In the genomic region with DNA sequence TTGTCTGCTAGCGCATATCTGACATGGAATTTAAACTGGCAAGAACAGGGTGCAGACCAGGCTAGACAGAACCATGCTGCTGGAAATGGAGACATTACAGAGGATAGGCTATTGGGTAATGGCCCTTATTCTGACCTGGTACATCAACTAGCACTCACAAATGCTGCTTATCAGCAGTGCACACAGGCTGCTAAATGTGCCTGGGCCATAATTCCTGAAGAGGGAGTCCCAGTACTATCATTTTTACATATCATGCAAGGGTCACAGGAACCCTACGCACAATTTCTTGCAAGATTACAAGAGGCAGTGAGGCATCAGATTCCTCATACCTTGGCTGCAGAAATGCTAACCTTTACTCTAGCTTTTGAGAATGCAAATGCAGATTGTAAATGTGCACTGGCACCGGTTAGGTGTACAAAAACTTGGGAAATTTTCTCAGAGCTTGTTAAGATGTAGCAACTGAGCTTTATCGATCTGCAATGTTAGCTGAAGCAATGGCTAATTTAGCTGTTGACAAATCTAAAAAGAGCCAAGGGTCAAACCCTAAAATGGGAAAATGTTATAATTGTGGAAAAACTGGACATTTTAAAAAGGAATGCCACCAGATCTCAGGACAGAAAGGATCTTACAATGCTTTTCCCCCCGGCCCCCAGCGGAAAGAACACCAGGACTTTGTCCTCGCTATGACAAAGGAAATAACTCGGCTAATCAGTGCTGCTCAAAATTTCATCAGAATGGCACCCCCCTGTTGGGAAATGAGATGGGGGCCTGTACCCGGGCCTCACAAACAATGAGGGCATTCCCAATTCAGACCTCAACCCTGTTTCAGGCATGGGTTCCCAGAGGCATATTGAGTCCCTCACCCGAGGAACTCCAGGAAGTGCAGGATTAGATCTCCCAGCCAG, we compare ENCODE assay signal across 2 cellular contexts.
TF ChIP-seq lines count a peak whose summit lies in the region.

No MANE protein-coding gene starts in this region.

TF ChIP-seq in SK-N-SH, 30 proteins besides CTCF, POLR2A, EP300 and RAD21 (continued from another document):
- TF ChIP-seq, protein P1, sequence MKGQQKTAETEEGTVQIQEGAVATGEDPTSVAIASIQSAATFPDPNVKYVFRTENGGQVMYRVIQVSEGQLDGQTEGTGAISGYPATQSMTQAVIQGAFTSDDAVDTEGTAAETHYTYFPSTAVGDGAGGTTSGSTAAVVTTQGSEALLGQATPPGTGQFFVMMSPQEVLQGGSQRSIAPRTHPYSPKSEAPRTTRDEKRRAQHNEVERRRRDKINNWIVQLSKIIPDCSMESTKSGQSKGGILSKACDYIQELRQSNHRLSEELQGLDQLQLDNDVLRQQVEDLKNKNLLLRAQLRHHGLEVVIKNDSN (IDR thresholded peaks at IDR 0.05; ENCODE audit: borderline replicate concordance, low read depth), result no peak
- TF ChIP-seq, protein P2, sequence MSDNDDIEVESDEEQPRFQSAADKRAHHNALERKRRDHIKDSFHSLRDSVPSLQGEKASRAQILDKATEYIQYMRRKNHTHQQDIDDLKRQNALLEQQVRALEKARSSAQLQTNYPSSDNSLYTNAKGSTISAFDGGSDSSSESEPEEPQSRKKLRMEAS (IDR thresholded peaks at IDR 0.05; ENCODE audit: low read depth), result no peak
- TF ChIP-seq, protein P3, sequence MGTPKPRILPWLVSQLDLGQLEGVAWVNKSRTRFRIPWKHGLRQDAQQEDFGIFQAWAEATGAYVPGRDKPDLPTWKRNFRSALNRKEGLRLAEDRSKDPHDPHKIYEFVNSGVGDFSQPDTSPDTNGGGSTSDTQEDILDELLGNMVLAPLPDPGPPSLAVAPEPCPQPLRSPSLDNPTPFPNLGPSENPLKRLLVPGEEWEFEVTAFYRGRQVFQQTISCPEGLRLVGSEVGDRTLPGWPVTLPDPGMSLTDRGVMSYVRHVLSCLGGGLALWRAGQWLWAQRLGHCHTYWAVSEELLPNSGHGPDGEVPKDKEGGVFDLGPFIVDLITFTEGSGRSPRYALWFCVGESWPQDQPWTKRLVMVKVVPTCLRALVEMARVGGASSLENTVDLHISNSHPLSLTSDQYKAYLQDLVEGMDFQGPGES (IDR thresholded peaks at IDR 0.05; ENCODE audit: low read depth, low read length), result no peak
- TF ChIP-seq MEF2A (IDR thresholded peaks at IDR 0.05; ENCODE audit: borderline replicate concordance, low read depth), result no peak
- TF ChIP-seq TEAD4 (IDR thresholded peaks at IDR 0.05; ENCODE audit: borderline replicate concordance, insufficient read depth), result no peak
TF ChIP-seq in SK-N-SH: peak in this region for 0.

TF ChIP-seq in SK-N-SH treated with all-trans-retinoic acid at 6 μM for 48 hours, 23 proteins besides CTCF, POLR2A, EP300 and RAD21 (continued from another document):
- TF ChIP-seq ZNF565 (CRISPR knock-in tag; conservative IDR thresholded peaks at IDR 0.05; ENCODE audit: low read depth) (no peak), ZNF70 (CRISPR knock-in tag; IDR thresholded peaks at IDR 0.05) (no peak), RARB (CRISPR knock-in tag; IDR thresholded peaks at IDR 0.05) (no peak), ESRRG (CRISPR knock-in tag; IDR thresholded peaks at IDR 0.05) (no peak), OSR1 (CRISPR knock-in tag; IDR thresholded peaks at IDR 0.05) (no peak), ZFP3 (CRISPR knock-in tag; IDR thresholded peaks at IDR 0.05) (no peak), PPARA (CRISPR knock-in tag; IDR thresholded peaks at IDR 0.05; ENCODE audit: borderline replicate concordance) (no peak), ZC3H10 (CRISPR knock-in tag; IDR thresholded peaks at IDR 0.05) (no peak), ZNF8 (CRISPR knock-in tag; IDR thresholded peaks at IDR 0.05) (no peak), BACH2 (CRISPR knock-in tag; IDR thresholded peaks at IDR 0.05; ENCODE audit: borderline replicate concordance) (no peak), GLIS3 (CRISPR knock-in tag; IDR thresholded peaks at IDR 0.05) (no peak), CSDC2 (CRISPR knock-in tag; IDR thresholded peaks at IDR 0.05) (no peak)
- TF ChIP-seq, protein P4, sequence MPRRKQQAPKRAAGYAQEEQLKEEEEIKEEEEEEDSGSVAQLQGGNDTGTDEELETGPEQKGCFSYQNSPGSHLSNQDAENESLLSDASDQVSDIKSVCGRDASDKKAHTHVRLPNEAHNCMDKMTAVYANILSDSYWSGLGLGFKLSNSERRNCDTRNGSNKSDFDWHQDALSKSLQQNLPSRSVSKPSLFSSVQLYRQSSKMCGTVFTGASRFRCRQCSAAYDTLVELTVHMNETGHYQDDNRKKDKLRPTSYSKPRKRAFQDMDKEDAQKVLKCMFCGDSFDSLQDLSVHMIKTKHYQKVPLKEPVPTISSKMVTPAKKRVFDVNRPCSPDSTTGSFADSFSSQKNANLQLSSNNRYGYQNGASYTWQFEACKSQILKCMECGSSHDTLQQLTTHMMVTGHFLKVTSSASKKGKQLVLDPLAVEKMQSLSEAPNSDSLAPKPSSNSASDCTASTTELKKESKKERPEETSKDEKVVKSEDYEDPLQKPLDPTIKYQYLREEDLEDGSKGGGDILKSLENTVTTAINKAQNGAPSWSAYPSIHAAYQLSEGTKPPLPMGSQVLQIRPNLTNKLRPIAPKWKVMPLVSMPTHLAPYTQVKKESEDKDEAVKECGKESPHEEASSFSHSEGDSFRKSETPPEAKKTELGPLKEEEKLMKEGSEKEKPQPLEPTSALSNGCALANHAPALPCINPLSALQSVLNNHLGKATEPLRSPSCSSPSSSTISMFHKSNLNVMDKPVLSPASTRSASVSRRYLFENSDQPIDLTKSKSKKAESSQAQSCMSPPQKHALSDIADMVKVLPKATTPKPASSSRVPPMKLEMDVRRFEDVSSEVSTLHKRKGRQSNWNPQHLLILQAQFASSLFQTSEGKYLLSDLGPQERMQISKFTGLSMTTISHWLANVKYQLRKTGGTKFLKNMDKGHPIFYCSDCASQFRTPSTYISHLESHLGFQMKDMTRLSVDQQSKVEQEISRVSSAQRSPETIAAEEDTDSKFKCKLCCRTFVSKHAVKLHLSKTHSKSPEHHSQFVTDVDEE (CRISPR knock-in tag; IDR thresholded peaks at IDR 0.05), result no peak
- TF ChIP-seq, protein P5, sequence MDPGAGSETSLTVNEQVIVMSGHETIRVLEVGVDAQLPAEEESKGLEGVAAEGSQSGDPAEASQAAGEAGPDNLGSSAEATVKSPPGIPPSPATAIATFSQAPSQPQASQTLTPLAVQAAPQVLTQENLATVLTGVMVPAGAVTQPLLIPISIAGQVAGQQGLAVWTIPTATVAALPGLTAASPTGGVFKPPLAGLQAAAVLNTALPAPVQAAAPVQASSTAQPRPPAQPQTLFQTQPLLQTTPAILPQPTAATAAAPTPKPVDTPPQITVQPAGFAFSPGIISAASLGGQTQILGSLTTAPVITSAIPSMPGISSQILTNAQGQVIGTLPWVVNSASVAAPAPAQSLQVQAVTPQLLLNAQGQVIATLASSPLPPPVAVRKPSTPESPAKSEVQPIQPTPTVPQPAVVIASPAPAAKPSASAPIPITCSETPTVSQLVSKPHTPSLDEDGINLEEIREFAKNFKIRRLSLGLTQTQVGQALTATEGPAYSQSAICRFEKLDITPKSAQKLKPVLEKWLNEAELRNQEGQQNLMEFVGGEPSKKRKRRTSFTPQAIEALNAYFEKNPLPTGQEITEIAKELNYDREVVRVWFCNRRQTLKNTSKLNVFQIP (CRISPR knock-in tag; IDR thresholded peaks at IDR 0.05; ENCODE audit: borderline replicate concordance, low read depth), result no peak
- TF ChIP-seq, protein P6, sequence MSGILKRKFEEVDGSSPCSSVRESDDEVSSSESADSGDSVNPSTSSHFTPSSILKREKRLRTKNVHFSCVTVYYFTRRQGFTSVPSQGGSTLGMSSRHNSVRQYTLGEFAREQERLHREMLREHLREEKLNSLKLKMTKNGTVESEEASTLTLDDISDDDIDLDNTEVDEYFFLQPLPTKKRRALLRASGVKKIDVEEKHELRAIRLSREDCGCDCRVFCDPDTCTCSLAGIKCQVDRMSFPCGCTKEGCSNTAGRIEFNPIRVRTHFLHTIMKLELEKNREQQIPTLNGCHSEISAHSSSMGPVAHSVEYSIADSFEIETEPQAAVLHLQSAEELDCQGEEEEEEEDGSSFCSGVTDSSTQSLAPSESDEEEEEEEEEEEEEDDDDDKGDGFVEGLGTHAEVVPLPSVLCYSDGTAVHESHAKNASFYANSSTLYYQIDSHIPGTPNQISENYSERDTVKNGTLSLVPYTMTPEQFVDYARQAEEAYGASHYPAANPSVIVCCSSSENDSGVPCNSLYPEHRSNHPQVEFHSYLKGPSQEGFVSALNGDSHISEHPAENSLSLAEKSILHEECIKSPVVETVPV (CRISPR knock-in tag; IDR thresholded peaks at IDR 0.05), result no peak
